ENCODE assay signal across 20 cellular contexts in genomic region chr2:14565666-14566065, GRCh38.
"Had no signal": no experiment of that assay in that cellular context is flagged by ENCODE, and none has a peak within 500 bp of the region (broad histone marks: within the 10 kb centered on the region; RNA-seq: fewer than 3 reads in every experiment).

No MANE protein-coding gene starts in this region.

- H3K27ac ChIP-seq: colonic mucosa, gastroesophageal sphincter, parathyroid adenoma, psoas muscle, spleen, stomach had no signal

- DNase-seq: colonic mucosa; dermis blood vessel endothelial cell; erythroblast; glutamatergic neuron; immature natural killer cell; kidney; left cardiac atrium; left ventricle myocardium superior; naive thymus-derived CD4-positive, alpha-beta T cell; nephron progenitor cell; psoas muscle; spleen; stimulated activated CD4-positive, alpha-beta T cell treated with anti-CD3 and anti-CD28 coated beads, Interleukin-15, amount 100 ng/mL, for 24 hours; stimulated activated CD4-positive, alpha-beta T cell treated with anti-CD3 and anti-CD28 coated beads, Interleukin-1b, Interleukin-23, amount 100 ng/mL, for 48 hours; stimulated activated naive CD4-positive, alpha-beta T cell; stomach; substantia nigra had no signal

- ATAC-seq: gastroesophageal sphincter; left cardiac atrium; left ventricle myocardium superior; naive thymus-derived CD4-positive, alpha-beta T cell; psoas muscle; sciatic nerve had no signal

- H3K4me3 ChIP-seq: colonic mucosa, gastroesophageal sphincter, psoas muscle, spleen, stomach had no signal

- H3K27me3 ChIP-seq: colonic mucosa, gastroesophageal sphincter, spleen, stomach had no signal

- H3K9me3 ChIP-seq: colonic mucosa, gastroesophageal sphincter, psoas muscle, spleen, stomach had no signal

- H3K36me3 ChIP-seq: colonic mucosa, gastroesophageal sphincter, spleen, stomach had no signal

- H3K4me1 ChIP-seq: colonic mucosa, gastroesophageal sphincter, parathyroid adenoma, psoas muscle, spleen, stomach had no signal
